Comparison of ENCODE assay signal across 15 cellular contexts in the genomic region with DNA sequence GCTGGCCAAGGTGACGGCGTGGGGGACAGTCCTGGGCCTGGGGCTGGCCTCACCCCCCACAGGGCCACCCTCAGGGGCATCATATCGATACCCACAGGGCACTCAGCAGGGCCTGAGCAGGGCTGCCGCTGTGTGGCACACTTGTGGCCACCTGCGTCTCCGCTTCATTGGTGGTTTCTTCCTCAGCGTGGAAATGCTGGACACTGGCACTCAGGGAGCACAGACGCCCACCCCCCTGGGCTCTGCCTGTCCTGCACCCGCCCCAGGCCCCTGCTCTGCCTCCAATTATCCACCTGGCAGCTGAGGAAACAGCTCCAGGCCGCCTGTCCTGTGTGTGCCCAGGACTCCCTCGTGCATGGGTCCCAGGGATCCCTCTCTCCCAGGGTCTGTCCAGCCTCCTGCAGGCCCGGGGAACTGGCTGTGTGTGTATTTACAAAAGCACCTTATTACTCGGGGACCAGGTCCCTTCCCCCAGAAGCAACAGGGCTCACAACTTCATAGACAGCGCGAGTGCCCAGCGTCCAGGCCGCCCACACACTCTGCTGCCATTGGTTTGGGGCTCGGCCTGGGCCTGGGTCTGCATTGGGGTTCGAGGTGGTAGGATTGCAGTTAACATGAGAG. TPM values are rescaled to one million over a fixed set of nuclear protein-coding genes. Genes with fewer than 3 reads are reported as not detected.
DNase-seq lines count a peak whose midpoint lies in the region; ATAC-seq and TF ChIP-seq lines count a peak whose summit lies in the region.
"Had no signal": no experiment of that assay in that cellular context is flagged by ENCODE, and none has a peak within 500 bp of the region (broad histone marks: within the 10 kb centered on the region; RNA-seq: fewer than 3 reads in every experiment).

No MANE protein-coding gene starts in this region.

- TF ChIP-seq RAD21 in SK-N-SH (IDR thresholded peaks at IDR 0.05; ENCODE audit: low read length) = no peak

- H3K9ac ChIP-seq in SK-N-SH = no peak overlapping the region

- no peak overlapping the region for H2AFZ ChIP-seq in SK-N-SH (ENCODE audit: low read depth)

- no peaks in the 10 kb centered on the region for H3F3A ChIP-seq in SK-N-SH (replicated peaks; ENCODE audit: insufficient read depth)

- H3K79me2 ChIP-seq in SK-N-SH (ENCODE audit: insufficient read depth) = no peaks in the 10 kb centered on the region

- H3K9me3 ChIP-seq in SK-N-SH (no peaks in the 10 kb centered on the region), right atrium auricular region (no peaks in the 10 kb centered on the region)

- H4K20me1 ChIP-seq in SK-N-SH (ENCODE audit: insufficient read depth) = no peaks in the 10 kb centered on the region

- DNase-seq in SK-N-SH (peak; percentile 34), RPMI8226 (peak; percentile 2), right atrium auricular region (ENCODE audit: low spot score) (peak; percentile 53), posterior vena cava (ENCODE audit: low spot score) (peak; percentile 81), cerebellar nuclear complex (lab: John Stamatoyannopoulos, UW) (no peak), NK-92 (lab: John Stamatoyannopoulos, UW; ENCODE audit: unreplicated experiment) (no peak), superior temporal gyrus (ENCODE audit: extremely low spot score) (no peak)
- DNase-seq: effector CD8-positive, alpha-beta T cell had no signal

- H3K4me2 ChIP-seq in SK-N-SH = no peak overlapping the region

- H3K36me3 ChIP-seq in SK-N-SH (replicated peaks in 1 of 2; ENCODE audit: control insufficient read depth in 1 of 2, insufficient read depth in 2 of 2, low read length in 1 of 2) (no peaks in the 10 kb centered on the region), right atrium auricular region (no peaks in the 10 kb centered on the region)

- intact Hi-C loops in posterior vena cava (cut with DNase I) = loop anchor here in 1 of 2 donors (5.0 kb wide), 1 partner anchor 83 kb away; no protein-coding TSS in a partner anchor

- no peaks in the 10 kb centered on the region for H3K9me2 ChIP-seq in SK-N-SH

- TF ChIP-seq CTCF in SK-N-SH (IDR thresholded peaks at IDR 0.05) (no peak), right atrium auricular region (IDR thresholded peaks at IDR 0.05) (no peak)

- CTCF ChIA-PET in SK-N-SH (lab: Yijun Ruan, JAX) = interaction anchor here (1.9 to 2.6 kb wide), 2 partner anchors 65 to 160 kb away, joined by 6 to 7 read pairs; no protein-coding TSS in a partner anchor

- H3K4me1 ChIP-seq in SK-N-SH (ENCODE audit: control insufficient read depth in 1 of 2, insufficient read depth in 2 of 2, low read depth in 1 of 2, low read length in 1 of 2) (peaks cover 7 to 40% of the 10 kb centered on the region in 2 experiments; a peak in 2 of 4 replicates), right atrium auricular region (peaks cover 0 to 35% of the 10 kb centered on the region in 2 donors)

- H3K27ac ChIP-seq in SK-N-SH (ENCODE audit: low read depth in 2 of 2, low read length in 1 of 2) (no peak overlapping the region), right atrium auricular region (no peak overlapping the region)
- H3K27ac ChIP-seq: 22Rv1 had no signal

- 79% methylated on average over 12 of the region's 19 CpGs for WGBS in SK-N-SH (ENCODE audit: low lambda C conversion rate)

- no peak for ATAC-seq in SK-N-SH treated with all-trans-retinoic acid at 6 μM for 48 hours

- no peak for TF ChIP-seq EP300 in SK-N-SH (IDR thresholded peaks at IDR 0.05; ENCODE audit: borderline replicate concordance in 1 of 2, low read depth in 1 of 2, low read length in 1 of 2)

- H3K4me3 ChIP-seq in SK-N-SH (ENCODE audit: low read depth in 2 of 2, low read length in 1 of 2) (no peak overlapping the region), right atrium auricular region (no peak overlapping the region)

- H3K27me3 ChIP-seq in SK-N-SH (ENCODE audit: insufficient read depth) (no peaks in the 10 kb centered on the region), right atrium auricular region (peaks cover 0 to 4% of the 10 kb centered on the region in 2 donors)

- POLR2A ChIA-PET in SK-N-SH (lab: Yijun Ruan, JAX) = no interaction called here

TF ChIP-seq in SK-N-SH, 30 proteins besides CTCF, POLR2A, EP300 and RAD21 (continues in another document):
- TF ChIP-seq SMC3 (IDR thresholded peaks at IDR 0.05; ENCODE audit: low read depth, low read length) = no peak
- TF ChIP-seq POLR2AphosphoS5 (IDR thresholded peaks at IDR 0.05; ENCODE audit: low read depth, low read length) = no peak
- TF ChIP-seq ELF1 (IDR thresholded peaks at IDR 0.05) = no peak
- TF ChIP-seq TAF1 (IDR thresholded peaks at IDR 0.05; ENCODE audit: borderline replicate concordance, low read depth, low read length) = no peak
- TF ChIP-seq, protein P1, sequence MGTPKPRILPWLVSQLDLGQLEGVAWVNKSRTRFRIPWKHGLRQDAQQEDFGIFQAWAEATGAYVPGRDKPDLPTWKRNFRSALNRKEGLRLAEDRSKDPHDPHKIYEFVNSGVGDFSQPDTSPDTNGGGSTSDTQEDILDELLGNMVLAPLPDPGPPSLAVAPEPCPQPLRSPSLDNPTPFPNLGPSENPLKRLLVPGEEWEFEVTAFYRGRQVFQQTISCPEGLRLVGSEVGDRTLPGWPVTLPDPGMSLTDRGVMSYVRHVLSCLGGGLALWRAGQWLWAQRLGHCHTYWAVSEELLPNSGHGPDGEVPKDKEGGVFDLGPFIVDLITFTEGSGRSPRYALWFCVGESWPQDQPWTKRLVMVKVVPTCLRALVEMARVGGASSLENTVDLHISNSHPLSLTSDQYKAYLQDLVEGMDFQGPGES (IDR thresholded peaks at IDR 0.05; ENCODE audit: low read depth, low read length) = no peak
- no peak for TF ChIP-seq FOSL2 (IDR thresholded peaks at IDR 0.05; ENCODE audit: borderline replicate concordance, low read depth)
- no peak for TF ChIP-seq RCOR1 (IDR thresholded peaks at IDR 0.05; ENCODE audit: low read length)
- no peak for TF ChIP-seq FOXM1 (IDR thresholded peaks at IDR 0.05; ENCODE audit: low read depth)
- TF ChIP-seq, protein P2, sequence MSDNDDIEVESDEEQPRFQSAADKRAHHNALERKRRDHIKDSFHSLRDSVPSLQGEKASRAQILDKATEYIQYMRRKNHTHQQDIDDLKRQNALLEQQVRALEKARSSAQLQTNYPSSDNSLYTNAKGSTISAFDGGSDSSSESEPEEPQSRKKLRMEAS (IDR thresholded peaks at IDR 0.05; ENCODE audit: low read depth) = no peak
- no peak for TF ChIP-seq TCF12 (IDR thresholded peaks at IDR 0.05)

TF ChIP-seq in SK-N-SH treated with all-trans-retinoic acid at 6 μM for 48 hours, 23 proteins besides CTCF, POLR2A, EP300 and RAD21 (continues in another document):
- TF ChIP-seq ZFP3 (CRISPR knock-in tag; IDR thresholded peaks at IDR 0.05) (no peak), ZNF70 (CRISPR knock-in tag; IDR thresholded peaks at IDR 0.05) (no peak), ARNTL (CRISPR knock-in tag; IDR thresholded peaks at IDR 0.05; ENCODE audit: borderline replicate concordance, low read depth) (no peak), SNAI2 (CRISPR knock-in tag; IDR thresholded peaks at IDR 0.05) (no peak), PPARA (CRISPR knock-in tag; IDR thresholded peaks at IDR 0.05; ENCODE audit: borderline replicate concordance) (no peak), ZC3H10 (CRISPR knock-in tag; IDR thresholded peaks at IDR 0.05) (no peak)
- TF ChIP-seq, protein P3, sequence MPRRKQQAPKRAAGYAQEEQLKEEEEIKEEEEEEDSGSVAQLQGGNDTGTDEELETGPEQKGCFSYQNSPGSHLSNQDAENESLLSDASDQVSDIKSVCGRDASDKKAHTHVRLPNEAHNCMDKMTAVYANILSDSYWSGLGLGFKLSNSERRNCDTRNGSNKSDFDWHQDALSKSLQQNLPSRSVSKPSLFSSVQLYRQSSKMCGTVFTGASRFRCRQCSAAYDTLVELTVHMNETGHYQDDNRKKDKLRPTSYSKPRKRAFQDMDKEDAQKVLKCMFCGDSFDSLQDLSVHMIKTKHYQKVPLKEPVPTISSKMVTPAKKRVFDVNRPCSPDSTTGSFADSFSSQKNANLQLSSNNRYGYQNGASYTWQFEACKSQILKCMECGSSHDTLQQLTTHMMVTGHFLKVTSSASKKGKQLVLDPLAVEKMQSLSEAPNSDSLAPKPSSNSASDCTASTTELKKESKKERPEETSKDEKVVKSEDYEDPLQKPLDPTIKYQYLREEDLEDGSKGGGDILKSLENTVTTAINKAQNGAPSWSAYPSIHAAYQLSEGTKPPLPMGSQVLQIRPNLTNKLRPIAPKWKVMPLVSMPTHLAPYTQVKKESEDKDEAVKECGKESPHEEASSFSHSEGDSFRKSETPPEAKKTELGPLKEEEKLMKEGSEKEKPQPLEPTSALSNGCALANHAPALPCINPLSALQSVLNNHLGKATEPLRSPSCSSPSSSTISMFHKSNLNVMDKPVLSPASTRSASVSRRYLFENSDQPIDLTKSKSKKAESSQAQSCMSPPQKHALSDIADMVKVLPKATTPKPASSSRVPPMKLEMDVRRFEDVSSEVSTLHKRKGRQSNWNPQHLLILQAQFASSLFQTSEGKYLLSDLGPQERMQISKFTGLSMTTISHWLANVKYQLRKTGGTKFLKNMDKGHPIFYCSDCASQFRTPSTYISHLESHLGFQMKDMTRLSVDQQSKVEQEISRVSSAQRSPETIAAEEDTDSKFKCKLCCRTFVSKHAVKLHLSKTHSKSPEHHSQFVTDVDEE (CRISPR knock-in tag; IDR thresholded peaks at IDR 0.05) = no peak

RNA-seq across cellular contexts. Expression of a gene that starts 13.1 kb away (rescaled TPM):
- polyA plus RNA-seq in SK-N-SH (2012; rRNA removed) = not detected in 2 replicates
- polyA plus RNA-seq in SK-N-SH (2012; cell fraction: cytosol; rRNA removed) = not detected in 2 replicates
- 0.01 and 0.06 TPM in 2 replicates for polyA plus RNA-seq in SK-N-SH (2012; cell fraction: nucleus; rRNA removed)
- not detected for total RNA-seq in right atrium auricular region
- total RNA-seq in posterior vena cava = under 1 TPM in 1 of 2 donors, not detected in 1; 0.09 TPM
- total RNA-seq: astrocyte, fibroblast of villous mesenchyme, pulmonary artery endothelial cell, SK-MEL-5 had no signal

RNA-seq across cellular contexts. Expression of a gene that starts 23.3 kb away (rescaled TPM):
- not detected in 2 replicates for polyA plus RNA-seq in SK-N-SH (2012; rRNA removed)
- not detected in 2 replicates for polyA plus RNA-seq in SK-N-SH (2012; cell fraction: cytosol; rRNA removed)
- polyA plus RNA-seq in SK-N-SH (2012; cell fraction: nucleus; rRNA removed) = not detected in 2 replicates
- total RNA-seq in right atrium auricular region = under 1 TPM in 1 of 2 donors, not detected in 1; 0.31 TPM
- not detected for total RNA-seq in posterior vena cava
- total RNA-seq: fibroblast of villous mesenchyme, pulmonary artery endothelial cell, SK-MEL-5 had no signal

RNA-seq across cellular contexts. Expression of a gene that starts 50.6 kb away (rescaled TPM):
- not detected in 2 replicates for polyA plus RNA-seq in SK-N-SH (2012; rRNA removed)
- polyA plus RNA-seq in SK-N-SH (2012; cell fraction: cytosol; rRNA removed) = not detected in 2 replicates
- not detected in 2 replicates for polyA plus RNA-seq in SK-N-SH (2012; cell fraction: nucleus; rRNA removed)
- total RNA-seq in right atrium auricular region (not detected), posterior vena cava (not detected)
- total RNA-seq: astrocyte, fibroblast of villous mesenchyme, mesothelial cell of epicardium, pulmonary artery endothelial cell had no signal

Comparison
In these comparisons a context has a peak if more than half of its experiments do, and no peak if none do; other contexts are left out.
1. DNase-seq: peak in SK-N-SH (single experiment), RPMI8226 (single experiment), right atrium auricular region (single experiment) and posterior vena cava (single experiment); none in cerebellar nuclear complex (0 of 2), NK-92 (single experiment) and superior temporal gyrus (single experiment).